24 cellular contexts compared by ENCODE assay signal in the genomic region with DNA sequence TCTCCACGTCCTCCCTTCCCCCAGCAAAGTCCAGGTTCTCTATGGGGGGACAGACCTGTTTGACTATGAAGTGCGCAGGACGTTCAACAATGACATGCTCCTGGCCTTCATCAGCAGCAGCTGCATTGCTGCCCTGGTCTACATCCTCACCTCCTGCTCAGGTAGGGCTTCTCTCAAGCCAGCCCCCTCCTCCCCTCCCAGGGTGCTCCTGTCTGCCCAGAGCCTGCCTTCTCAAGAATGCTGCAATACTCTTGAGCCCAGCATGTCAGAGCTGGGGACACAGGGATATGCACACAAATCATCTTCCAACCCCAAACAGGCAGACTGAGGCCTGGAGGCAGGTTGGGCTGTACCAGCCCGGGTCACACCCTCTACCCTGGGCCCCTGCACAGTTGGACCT. TPM values are rescaled to one million over a fixed set of nuclear protein-coding genes. Genes with fewer than 3 reads are reported as not detected.
A peak's percentile ranks its signal among the peaks of the same experiment; 100 is the strongest.
DNase-seq lines count a peak whose midpoint lies in the region; ATAC-seq, FAIRE-seq and TF ChIP-seq lines count a peak whose summit lies in the region.
"Had no signal": no experiment of that assay in that cellular context is flagged by ENCODE, and none has a peak within 500 bp of the region (broad histone marks: within the 10 kb centered on the region; RNA-seq: fewer than 3 reads in every experiment).

No MANE protein-coding gene starts in this region.

- H3K4me1 ChIP-seq in kidney (ENCODE audit: control insufficient read depth in 1 of 2, insufficient read depth in 1 of 2, low read depth in 1 of 2, low read length in 2 of 2) (no peaks in the 10 kb centered on the region), sigmoid colon (no peaks in the 10 kb centered on the region)

- TF ChIP-seq EP300 in sigmoid colon (IDR thresholded peaks at IDR 0.05): no peak

- H3K36me3 ChIP-seq in kidney (ENCODE audit: control insufficient read depth in 1 of 2, insufficient read depth in 2 of 2, low read length in 2 of 2): no peaks in the 10 kb centered on the region
- H3K36me3 ChIP-seq in sigmoid colon: no peaks in the 10 kb centered on the region

- H3K4me1 Mint-ChIP-seq in natural killer cell treated with Interleukin-12 subunit alpha and Interleukin-12 subunit beta and Interleukin-15 and Interleukin-18, amount 100 ng/mL, for 72 hours (ENCODE audit: low read depth in 2 of 2): no peaks in the 10 kb centered on the region
- peaks cover 0 to 5% of the 10 kb centered on the region in 2 donors for H3K4me1 Mint-ChIP-seq in natural killer cell
- H3K4me1 Mint-ChIP-seq: B cell; CD8-positive, alpha-beta memory T cell had no signal

- peaks cover 10 to 11% of the 10 kb centered on the region in 2 donors for H3K27me3 Mint-ChIP-seq in natural killer cell treated with Interleukin-12 subunit alpha and Interleukin-12 subunit beta and Interleukin-15 and Interleukin-18, amount 100 ng/mL, for 72 hours
- peaks cover 10% of the 10 kb centered on the region in 2 donors for H3K27me3 Mint-ChIP-seq in natural killer cell (ENCODE audit: low read depth in 2 of 2)
- H3K27me3 Mint-ChIP-seq: CD4-positive, alpha-beta T cell had no signal

- no peaks in the 10 kb centered on the region for H3K9me3 Mint-ChIP-seq in natural killer cell treated with Interleukin-12 subunit alpha and Interleukin-12 subunit beta and Interleukin-15 and Interleukin-18, amount 100 ng/mL, for 72 hours
- peaks cover 0 to 5% of the 10 kb centered on the region in 2 donors for H3K9me3 Mint-ChIP-seq in natural killer cell

- intact Hi-C loops in natural killer cell (cut with micrococcal nuclease): no loop called here
- intact Hi-C loops in kidney (cut with DNase I): no loop called here
- intact Hi-C loops in sigmoid colon (cut with DNase I): no loop called here

- H3K27me3 ChIP-seq in sigmoid colon: no peaks in the 10 kb centered on the region
- H3K27me3 ChIP-seq: BLaER1 had no signal

- no peak for ATAC-seq in natural killer cell treated with Interleukin-12 subunit alpha and Interleukin-12 subunit beta and Interleukin-15 and Interleukin-18, amount 100 ng/mL, for 72 hours
- ATAC-seq in natural killer cell: no peak
- ATAC-seq: GM23338, HCT116 had no signal

- no peak overlapping the region for H3K4me3 Mint-ChIP-seq in natural killer cell treated with Interleukin-12 subunit alpha and Interleukin-12 subunit beta and Interleukin-15 and Interleukin-18, amount 100 ng/mL, for 72 hours
- no peak overlapping the region for H3K4me3 Mint-ChIP-seq in natural killer cell
- H3K4me3 Mint-ChIP-seq: B cell; CD4-positive, alpha-beta T cell; CD8-positive, alpha-beta memory T cell; GM23338; H9 had no signal

- TF ChIP-seq CTCF in natural killer cell (IDR thresholded peaks at IDR 0.05) (no peak), kidney (IDR thresholded peaks at IDR 0.05; ENCODE audit: borderline replicate concordance, extremely low read depth, insufficient read depth) (no peak), sigmoid colon (IDR thresholded peaks at IDR 0.05) (no peak)

- WGBS in sigmoid colon, 2 donors: 73 to 77% methylated on average over 4 of the region's 4 CpGs

- H3K9me3 ChIP-seq in kidney (ENCODE audit: control insufficient read depth in 1 of 2, low read length in 2 of 2) (no peaks in the 10 kb centered on the region), sigmoid colon (peaks cover 0 to 1% (median 0%) of the 10 kb centered on the region in 4 donors)

- FAIRE-seq in kidney (lab: Jason Lieb, UNC): no peak
- FAIRE-seq: A204.1, GM12891, GM18507 had no signal

- peak; percentile 22 for DNase-seq in activated effector memory CD4-positive, alpha-beta T cell treated with anti-CD3 and anti-CD28 coated beads, Interleukin-2, amount 50 U/mL, for 16 hours
- DNase-seq in activated effector memory CD4-positive, alpha-beta T cell treated with Interleukin-2 at 50 U/mL for 16 hours: no peak
- DNase-seq in natural killer cell treated with Interleukin-12 subunit alpha and Interleukin-12 subunit beta and Interleukin-15 and Interleukin-18, amount 100 ng/mL, for 72 hours (ENCODE audit: low spot score): peak; percentile 44
- DNase-seq in natural killer cell: no peak
- DNase-seq in kidney: peak; percentile 26
- peak; percentile 14 for DNase-seq in sigmoid colon
- DNase-seq in stimulated activated naive CD4-positive, alpha-beta T cell treated with Interleukin-2 at 50 U/mL for 16 hours (lab: John Stamatoyannopoulos, UW): no peak
- no peak for DNase-seq in D341Med (ENCODE audit: low spot score)
- DNase-seq: CD4-positive, alpha-beta T cell; CD8-positive, alpha-beta memory T cell; DMS53; DMS79 treated with DMSO at 0.1 percent for 48 hours; GF-D8 had no signal

- H3K4me3 ChIP-seq in kidney (ENCODE audit: low read length in 2 of 2) (no peak overlapping the region), sigmoid colon (no peak overlapping the region)
- H3K4me3 ChIP-seq: BLaER1, GM23338 had no signal

- TF ChIP-seq POLR2A in sigmoid colon (IDR thresholded peaks at IDR 0.05): no peak

- H3K27ac Mint-ChIP-seq in natural killer cell treated with Interleukin-12 subunit alpha and Interleukin-12 subunit beta and Interleukin-15 and Interleukin-18, amount 100 ng/mL, for 72 hours: no peak overlapping the region
- no peak overlapping the region for H3K27ac Mint-ChIP-seq in natural killer cell
- H3K27ac Mint-ChIP-seq: B cell; CD4-positive, alpha-beta T cell; GM23338 had no signal

- H3K36me3 Mint-ChIP-seq in natural killer cell treated with Interleukin-12 subunit alpha and Interleukin-12 subunit beta and Interleukin-15 and Interleukin-18, amount 100 ng/mL, for 72 hours: peaks cover 7% of the 10 kb centered on the region
- no peaks in the 10 kb centered on the region for H3K36me3 Mint-ChIP-seq in natural killer cell

- no peak overlapping the region for H3K9ac ChIP-seq in kidney (ENCODE audit: low read length in 2 of 2)
- H3K9ac ChIP-seq: BLaER1 had no signal

- no peak overlapping the region for H3K27ac ChIP-seq in kidney (ENCODE audit: low read depth in 2 of 2, low read length in 2 of 2)
- no peak overlapping the region for H3K27ac ChIP-seq in sigmoid colon
- H3K27ac ChIP-seq: 22Rv1, BLaER1, C4-2B had no signal

RNA-seq across cellular contexts. Expression of gene DISP3, which starts 35.4 kb away (rescaled TPM):
- 1 to 10 TPM in 1 of 2 donors, under 1 TPM in 1; 0.81 to 1.8 TPM for total RNA-seq in natural killer cell treated with Interleukin-12 subunit alpha and Interleukin-12 subunit beta and Interleukin-15 and Interleukin-18, amount 100 ng/mL, for 72 hours
- total RNA-seq in natural killer cell (under 1 TPM; 0.24 to 0.68 (median 0.60) TPM), kidney (0.19 TPM), sigmoid colon (under 1 TPM in 2 of 4 donors, not detected in 2; under 0.01 to 0.28 TPM)
- polyA plus RNA-seq in kidney (ENCODE audit: insufficient read depth, low read depth, low replicate concordance) (not detected), sigmoid colon (under 1 TPM in 1 of 3 donors, not detected in 2; 0.16 TPM)
- total RNA-seq: G401 had no signal

Comparison
In these comparisons a context has a peak if more than half of its experiments do, and no peak if none do; other contexts are left out.
1. DNase-seq: peak in activated effector memory CD4-positive, alpha-beta T cell treated with anti-CD3 and anti-CD28 coated beads, Interleukin-2, amount 50 U/mL, for 16 hours (single experiment), natural killer cell treated with Interleukin-12 subunit alpha and Interleukin-12 subunit beta and Interleukin-15 and Interleukin-18, amount 100 ng/mL, for 72 hours (single experiment), kidney (single experiment) and sigmoid colon (single experiment); none in activated effector memory CD4-positive, alpha-beta T cell treated with Interleukin-2 at 50 U/mL for 16 hours (single experiment), natural killer cell (single experiment), stimulated activated naive CD4-positive, alpha-beta T cell treated with Interleukin-2 at 50 U/mL for 16 hours (single experiment) and D341Med (single experiment).